In genomic region chr2:239934571-239935171, GRCh38 we compare ENCODE assay signal across 1 cellular context.
TF ChIP-seq lines count a peak whose summit lies in the region.

No MANE protein-coding gene starts in this region.

TF ChIP-seq in HepG2, 621 proteins besides CTCF, POLR2A, EP300 and RAD21 (continued from another document and continues in another):
- TF ChIP-seq ZBED4 (CRISPR knock-in tag; IDR thresholded peaks at IDR 0.05; ENCODE audit: borderline replicate concordance): no peak
- TF ChIP-seq BHLHE40 (IDR thresholded peaks at IDR 0.05; ENCODE audit: low read length): peak; percentile 98
- TF ChIP-seq ZNF546 (CRISPR knock-in tag; conservative IDR thresholded peaks at IDR 0.05): no peak
- TF ChIP-seq HDAC2 (CRISPR knock-in tag; IDR thresholded peaks at IDR 0.05): no peak
- TF ChIP-seq, protein P1, sequence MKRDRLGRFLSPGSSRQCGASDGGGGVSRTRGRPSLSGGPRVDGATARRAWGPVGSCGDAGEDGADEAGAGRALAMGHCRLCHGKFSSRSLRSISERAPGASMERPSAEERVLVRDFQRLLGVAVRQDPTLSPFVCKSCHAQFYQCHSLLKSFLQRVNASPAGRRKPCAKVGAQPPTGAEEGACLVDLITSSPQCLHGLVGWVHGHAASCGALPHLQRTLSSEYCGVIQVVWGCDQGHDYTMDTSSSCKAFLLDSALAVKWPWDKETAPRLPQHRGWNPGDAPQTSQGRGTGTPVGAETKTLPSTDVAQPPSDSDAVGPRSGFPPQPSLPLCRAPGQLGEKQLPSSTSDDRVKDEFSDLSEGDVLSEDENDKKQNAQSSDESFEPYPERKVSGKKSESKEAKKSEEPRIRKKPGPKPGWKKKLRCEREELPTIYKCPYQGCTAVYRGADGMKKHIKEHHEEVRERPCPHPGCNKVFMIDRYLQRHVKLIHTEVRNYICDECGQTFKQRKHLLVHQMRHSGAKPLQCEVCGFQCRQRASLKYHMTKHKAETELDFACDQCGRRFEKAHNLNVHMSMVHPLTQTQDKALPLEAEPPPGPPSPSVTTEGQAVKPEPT (CRISPR knock-in tag; IDR thresholded peaks at IDR 0.05; ENCODE audit: low read depth): no peak
- no peak for TF ChIP-seq ZSCAN22 (CRISPR knock-in tag; IDR thresholded peaks at IDR 0.05)
- TF ChIP-seq ZNF609 (CRISPR knock-in tag; IDR thresholded peaks at IDR 0.05; ENCODE audit: borderline replicate concordance): no peak
- TF ChIP-seq, protein P2, sequence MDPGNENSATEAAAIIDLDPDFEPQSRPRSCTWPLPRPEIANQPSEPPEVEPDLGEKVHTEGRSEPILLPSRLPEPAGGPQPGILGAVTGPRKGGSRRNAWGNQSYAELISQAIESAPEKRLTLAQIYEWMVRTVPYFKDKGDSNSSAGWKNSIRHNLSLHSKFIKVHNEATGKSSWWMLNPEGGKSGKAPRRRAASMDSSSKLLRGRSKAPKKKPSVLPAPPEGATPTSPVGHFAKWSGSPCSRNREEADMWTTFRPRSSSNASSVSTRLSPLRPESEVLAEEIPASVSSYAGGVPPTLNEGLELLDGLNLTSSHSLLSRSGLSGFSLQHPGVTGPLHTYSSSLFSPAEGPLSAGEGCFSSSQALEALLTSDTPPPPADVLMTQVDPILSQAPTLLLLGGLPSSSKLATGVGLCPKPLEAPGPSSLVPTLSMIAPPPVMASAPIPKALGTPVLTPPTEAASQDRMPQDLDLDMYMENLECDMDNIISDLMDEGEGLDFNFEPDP (CRISPR knock-in tag; conservative IDR thresholded peaks at IDR 0.05): no peak
- TF ChIP-seq NCOR1 (IDR thresholded peaks at IDR 0.05; ENCODE audit: borderline replicate concordance, low read length): no peak
- TF ChIP-seq RARA (CRISPR knock-in tag; IDR thresholded peaks at IDR 0.05): 0 out of 2 replicates have a peak, but pooled peaks have one; percentile 23
- TF ChIP-seq MEIS2 (CRISPR knock-in tag; IDR thresholded peaks at IDR 0.05): peak; percentile 78; the same call in 1 of the 2 replicates
- no peak for TF ChIP-seq ZNF577 (CRISPR knock-in tag; IDR thresholded peaks at IDR 0.05; ENCODE audit: borderline replicate concordance, low read depth)
- no peak for TF ChIP-seq E2F1 (CRISPR knock-in tag; IDR thresholded peaks at IDR 0.05)
- TF ChIP-seq ZNF547 (CRISPR knock-in tag; IDR thresholded peaks at IDR 0.05): no peak
- peak; percentile 65 for TF ChIP-seq XRCC5 (optimal IDR thresholded peaks at IDR 0.05; ENCODE audit: low read length)
- no peak for TF ChIP-seq SALL2 (CRISPR knock-in tag; IDR thresholded peaks at IDR 0.05)
- TF ChIP-seq, protein P3, sequence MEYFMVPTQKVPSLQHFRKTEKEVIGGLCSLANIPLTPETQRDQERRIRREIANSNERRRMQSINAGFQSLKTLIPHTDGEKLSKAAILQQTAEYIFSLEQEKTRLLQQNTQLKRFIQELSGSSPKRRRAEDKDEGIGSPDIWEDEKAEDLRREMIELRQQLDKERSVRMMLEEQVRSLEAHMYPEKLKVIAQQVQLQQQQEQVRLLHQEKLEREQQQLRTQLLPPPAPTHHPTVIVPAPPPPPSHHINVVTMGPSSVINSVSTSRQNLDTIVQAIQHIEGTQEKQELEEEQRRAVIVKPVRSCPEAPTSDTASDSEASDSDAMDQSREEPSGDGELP (IDR thresholded peaks at IDR 0.05; ENCODE audit: borderline replicate concordance, low read depth): peak; percentile 85; the same call in 1 of the 2 replicates
- no peak for TF ChIP-seq ZFP90 (CRISPR knock-in tag; IDR thresholded peaks at IDR 0.05; ENCODE audit: borderline replicate concordance)
- TF ChIP-seq, protein P4, sequence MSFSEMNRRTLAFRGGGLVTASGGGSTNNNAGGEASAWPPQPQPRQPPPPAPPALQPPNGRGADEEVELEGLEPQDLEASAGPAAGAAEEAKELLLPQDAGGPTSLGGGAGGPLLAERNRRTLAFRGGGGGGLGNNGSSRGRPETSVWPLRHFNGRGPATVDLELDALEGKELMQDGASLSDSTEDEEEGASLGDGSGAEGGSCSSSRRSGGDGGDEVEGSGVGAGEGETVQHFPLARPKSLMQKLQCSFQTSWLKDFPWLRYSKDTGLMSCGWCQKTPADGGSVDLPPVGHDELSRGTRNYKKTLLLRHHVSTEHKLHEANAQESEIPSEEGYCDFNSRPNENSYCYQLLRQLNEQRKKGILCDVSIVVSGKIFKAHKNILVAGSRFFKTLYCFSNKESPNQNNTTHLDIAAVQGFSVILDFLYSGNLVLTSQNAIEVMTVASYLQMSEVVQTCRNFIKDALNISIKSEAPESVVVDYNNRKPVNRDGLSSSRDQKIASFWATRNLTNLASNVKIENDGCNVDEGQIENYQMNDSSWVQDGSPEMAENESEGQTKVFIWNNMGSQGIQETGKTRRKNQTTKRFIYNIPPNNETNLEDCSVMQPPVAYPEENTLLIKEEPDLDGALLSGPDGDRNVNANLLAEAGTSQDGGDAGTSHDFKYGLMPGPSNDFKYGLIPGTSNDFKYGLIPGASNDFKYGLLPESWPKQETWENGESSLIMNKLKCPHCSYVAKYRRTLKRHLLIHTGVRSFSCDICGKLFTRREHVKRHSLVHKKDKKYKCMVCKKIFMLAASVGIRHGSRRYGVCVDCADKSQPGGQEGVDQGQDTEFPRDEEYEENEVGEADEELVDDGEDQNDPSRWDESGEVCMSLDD (CRISPR knock-in tag; IDR thresholded peaks at IDR 0.05; ENCODE audit: borderline replicate concordance): no peak
- no peak for TF ChIP-seq ZNF570 (CRISPR knock-in tag; IDR thresholded peaks at IDR 0.05; ENCODE audit: borderline replicate concordance)
- TF ChIP-seq SAP130 (CRISPR knock-in tag; IDR thresholded peaks at IDR 0.05; ENCODE audit: low read depth): 0 out of 2 replicates have a peak, but pooled peaks have one; percentile 19
- no peak for TF ChIP-seq HOXD1 (CRISPR knock-in tag; IDR thresholded peaks at IDR 0.05)
- no peak for TF ChIP-seq U2AF2 (IDR thresholded peaks at IDR 0.05; ENCODE audit: low read depth, low read length)
- TF ChIP-seq KDM2A (CRISPR knock-in tag; IDR thresholded peaks at IDR 0.05; ENCODE audit: borderline replicate concordance, low read depth): 0 out of 2 replicates have a peak, but pooled peaks have one; percentile 54
- TF ChIP-seq, protein P5, sequence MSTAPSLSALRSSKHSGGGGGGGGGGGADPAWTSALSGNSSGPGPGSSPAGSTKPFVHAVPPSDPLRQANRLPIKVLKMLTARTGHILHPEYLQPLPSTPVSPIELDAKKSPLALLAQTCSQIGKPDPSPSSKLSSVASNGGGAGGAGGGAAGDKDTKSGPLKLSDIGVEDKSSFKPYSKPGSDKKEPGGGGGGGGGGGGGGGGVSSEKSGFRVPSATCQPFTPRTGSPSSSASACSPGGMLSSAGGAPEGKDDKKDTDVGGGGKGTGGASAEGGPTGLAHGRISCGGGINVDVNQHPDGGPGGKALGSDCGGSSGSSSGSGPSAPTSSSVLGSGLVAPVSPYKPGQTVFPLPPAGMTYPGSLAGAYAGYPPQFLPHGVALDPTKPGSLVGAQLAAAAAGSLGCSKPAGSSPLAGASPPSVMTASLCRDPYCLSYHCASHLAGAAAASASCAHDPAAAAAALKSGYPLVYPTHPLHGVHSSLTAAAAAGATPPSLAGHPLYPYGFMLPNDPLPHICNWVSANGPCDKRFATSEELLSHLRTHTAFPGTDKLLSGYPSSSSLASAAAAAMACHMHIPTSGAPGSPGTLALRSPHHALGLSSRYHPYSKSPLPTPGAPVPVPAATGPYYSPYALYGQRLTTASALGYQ (CRISPR knock-in tag; IDR thresholded peaks at IDR 0.05): no peak
- 0 out of 2 replicates have a peak, but pooled peaks have one; percentile 71 for TF ChIP-seq NFIB (CRISPR knock-in tag; IDR thresholded peaks at IDR 0.05; ENCODE audit: borderline replicate concordance)
- no peak for TF ChIP-seq JUN (CRISPR knock-in tag; IDR thresholded peaks at IDR 0.05)
- TF ChIP-seq BCL6 (CRISPR knock-in tag; IDR thresholded peaks at IDR 0.05): no peak
- TF ChIP-seq HOXA3 (CRISPR knock-in tag; IDR thresholded peaks at IDR 0.05): no peak
- TF ChIP-seq HES4 (CRISPR knock-in tag; IDR thresholded peaks at IDR 0.05; ENCODE audit: borderline replicate concordance): no peak
- no peak for TF ChIP-seq ZNF354B (CRISPR knock-in tag; IDR thresholded peaks at IDR 0.05)
- no peak for TF ChIP-seq SIN3A (IDR thresholded peaks at IDR 0.05; ENCODE audit: borderline replicate concordance, low read depth, low read length)
- TF ChIP-seq FOXK2 (IDR thresholded peaks at IDR 0.05): no peak
- TF ChIP-seq RXRB (CRISPR knock-in tag; IDR thresholded peaks at IDR 0.05; ENCODE audit: borderline replicate concordance): no peak
- peak; percentile 31; the same call in 1 of the 2 replicates for TF ChIP-seq MAX (IDR thresholded peaks at IDR 0.05)
- TF ChIP-seq ETV5 (CRISPR knock-in tag; IDR thresholded peaks at IDR 0.05; ENCODE audit: borderline replicate concordance): no peak
- no peak for TF ChIP-seq ZNF703 (CRISPR knock-in tag; IDR thresholded peaks at IDR 0.05; ENCODE audit: borderline replicate concordance)
- TF ChIP-seq NFE2L2 (IDR thresholded peaks at IDR 0.05; ENCODE audit: low read length): peak; percentile 80; the same call in 1 of the 2 replicates
- TF ChIP-seq ZNF569 (CRISPR knock-in tag; IDR thresholded peaks at IDR 0.05; ENCODE audit: borderline replicate concordance): no peak
- no peak for TF ChIP-seq ZNF251 (CRISPR knock-in tag; IDR thresholded peaks at IDR 0.05)
